33 cellular contexts compared by ENCODE assay signal in the genomic region with DNA sequence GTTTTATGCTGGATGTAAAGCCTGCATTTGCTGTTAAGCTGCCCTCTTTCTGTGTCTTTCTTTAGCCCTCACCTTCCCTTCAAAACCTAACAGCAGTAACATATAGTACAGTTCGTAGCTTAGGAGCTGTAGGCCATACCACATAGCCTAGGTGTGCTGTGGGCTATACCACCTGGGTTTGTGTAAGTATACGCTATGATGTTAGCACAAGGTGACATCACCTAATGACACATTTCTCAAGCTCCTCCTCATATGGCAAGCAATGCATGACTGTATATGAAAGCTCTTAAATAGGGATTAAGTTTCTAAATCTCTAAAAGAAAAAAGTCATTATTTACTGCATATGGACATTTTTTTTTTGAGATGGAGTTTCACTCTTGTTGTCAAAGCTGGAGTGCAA.
"Had no signal": no experiment of that assay in that cellular context is flagged by ENCODE, and none has a peak within 500 bp of the region (broad histone marks: within the 10 kb centered on the region; RNA-seq: fewer than 3 reads in every experiment).

No MANE protein-coding gene starts in this region.

- FAIRE-seq: astrocyte had no signal

- H3K4me1 Mint-ChIP-seq: activated B cell treated with CpG ODN at 0.5 μM for 24 hours had no signal

- ATAC-seq: activated CD8-positive, alpha-beta T cell treated with anti-CD3 and anti-CD28 coated beads for 36 hours; body of pancreas; PC-3; Right ventricle myocardium inferior had no signal

- H3K4me3 Mint-ChIP-seq: activated B cell treated with CpG ODN at 0.5 μM for 24 hours; activated CD8-positive, alpha-beta T cell treated with anti-CD3 and anti-CD28 coated beads for 36 hours; activated naive CD4-positive, alpha-beta T cell treated with anti-CD3 and anti-CD28 coated beads for 36 hours; activated T-cell treated with anti-CD3 and anti-CD28 coated beads, Interleukin-2, amount 50 U/mL, for 72 hours had no signal

- H3K36me3 ChIP-seq: adrenal gland, breast epithelium, Peyer's patch had no signal

- H3K27ac Mint-ChIP-seq: activated B cell treated with CpG ODN at 0.5 μM for 24 hours; activated CD8-positive, alpha-beta T cell treated with anti-CD3 and anti-CD28 coated beads for 36 hours; activated naive CD4-positive, alpha-beta T cell treated with anti-CD3 and anti-CD28 coated beads for 36 hours; activated naive CD4-positive, alpha-beta T cell treated with anti-CD3 and anti-CD28 coated beads, Interleukin-2, amount 50 U/mL, for 72 hours; activated T-cell treated with anti-CD3 and anti-CD28 coated beads, Interleukin-2, amount 50 U/mL, for 72 hours had no signal

- DNase-seq: activated B cell treated with CpG ODN at 0.5 μM for 24 hours; activated CD4-positive, alpha-beta T cell treated with anti-CD3 and anti-CD28 coated beads for 48 hours; activated CD4-positive, CD25-positive, alpha-beta regulatory T cell treated with anti-CD3 and anti-CD28 coated beads, Interleukin-2, amount 50 U/mL, for 72 hours; activated CD8-positive, alpha-beta T cell treated with anti-CD3 and anti-CD28 coated beads for 36 hours; activated gamma-delta T cell treated with Interleukin-2 at 50 U/mL for 16 hours; activated naive CD4-positive, alpha-beta T cell treated with anti-CD3 and anti-CD28 coated beads for 36 hours; activated T-cell treated with anti-CD3 and anti-CD28 coated beads, Interleukin-2, amount 50 U/mL, for 1 hour; activated T-cell treated with anti-CD3 and anti-CD28 coated beads, Interleukin-2, amount 50 U/mL, for 72 hours; adrenal gland; body of pancreas; caudate nucleus; cerebellar nuclear complex; MM.1S; MV-4-11; NCI-H1092; NCI-H1436 treated with DMSO at 0.1 percent for 48 hours; NCI-H1694 treated with DMSO at 0.1 percent for 48 hours; NCI-H2029; NCI-H345; NCI-H524 treated with DMSO at 0.1 percent for 48 hours; PC-3; SIG-M5; SW 1271; T-helper 1 cell; T-helper 2 cell; T-helper 9 cell had no signal

- H3K4me3 ChIP-seq: adrenal gland, body of pancreas, breast epithelium, Peyer's patch had no signal

- H3K27me3 ChIP-seq: adrenal gland, body of pancreas, breast epithelium, Peyer's patch had no signal

- H3K27ac ChIP-seq: adrenal gland, body of pancreas, breast epithelium, Peyer's patch, RWPE1, VCaP had no signal

- H3K9me3 ChIP-seq: body of pancreas had no signal

- H3K4me1 ChIP-seq: adrenal gland, breast epithelium had no signal
